ENCODE assay signal across 9 cellular contexts in the genomic region with DNA sequence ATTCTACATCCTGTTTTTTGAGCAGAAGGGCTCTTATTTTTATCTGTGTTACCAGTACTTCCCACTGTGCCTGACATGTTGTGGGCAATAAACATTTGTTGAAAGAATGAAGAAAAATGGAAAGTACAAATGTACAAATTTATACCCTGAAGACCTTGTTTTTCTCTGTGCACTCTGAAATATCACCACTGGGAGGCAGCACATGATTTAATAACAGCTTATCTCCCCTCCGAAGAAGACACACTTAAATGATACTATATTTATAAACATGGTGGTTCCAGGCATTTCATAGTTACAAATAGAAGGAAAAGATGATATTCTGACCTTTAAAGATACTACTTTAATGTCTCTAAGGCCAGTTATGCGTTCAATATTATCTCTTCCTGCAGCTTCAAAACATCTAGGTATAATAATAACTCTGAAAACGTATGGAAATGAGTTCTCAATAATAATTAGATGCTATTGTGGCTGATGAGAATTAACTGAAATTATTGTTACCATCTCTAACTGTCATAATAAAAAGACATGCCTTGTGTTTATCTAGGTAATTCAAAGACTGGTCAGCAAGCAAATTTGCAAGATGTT. TPM values are rescaled to one million over a fixed set of nuclear protein-coding genes. Genes with fewer than 3 reads are reported as not detected.
DNase-seq lines count a peak whose midpoint lies in the region; ATAC-seq and TF ChIP-seq lines count a peak whose summit lies in the region.
"Had no signal": no experiment of that assay in that cellular context is flagged by ENCODE, and none has a peak within 500 bp of the region (broad histone marks: within the 10 kb centered on the region; RNA-seq: fewer than 3 reads in every experiment).

No MANE protein-coding gene starts in this region.

- no peaks in the 10 kb centered on the region for H3F3A ChIP-seq in neural cell (ENCODE audit: insufficient read depth, low read length, poor library complexity, severe bottlenecking)

- H3K9me3 ChIP-seq in neural cell (ENCODE audit: low read length) = peaks cover 4% of the 10 kb centered on the region

- no peak for TF ChIP-seq EP300 in neural cell (conservative IDR thresholded peaks at IDR 0.05; ENCODE audit: poor library complexity, severe bottlenecking)

- H3K36me3 ChIP-seq in neural cell (ENCODE audit: insufficient read depth, low read length) = no peaks in the 10 kb centered on the region

- no peaks in the 10 kb centered on the region for H4K20me1 ChIP-seq in neural cell (ENCODE audit: insufficient read depth)

- ATAC-seq in HG03108 (IDR thresholded peaks at IDR 0.05; ENCODE audit: unreplicated experiment) (peak; percentile 42), HG03025 (IDR thresholded peaks at IDR 0.05; ENCODE audit: low FRiP score, unreplicated experiment) (no peak)

- H3K4me2 ChIP-seq in neural cell (ENCODE audit: low read length) = no peak overlapping the region

- no peak overlapping the region for H2AFZ ChIP-seq in neural cell (ENCODE audit: low read depth, low read length)

- no peak overlapping the region for H3K9ac ChIP-seq in neural cell (ENCODE audit: low read length)

- H3K27ac ChIP-seq in 22Rv1 = no peak overlapping the region
- no peak overlapping the region for H3K27ac ChIP-seq in neural cell (ENCODE audit: low read length)

- TF ChIP-seq RAD21 in neural cell (conservative IDR thresholded peaks at IDR 0.05) = peak; percentile 78

- TF ChIP-seq CTCF in 22Rv1 (IDR thresholded peaks at IDR 0.05) (peak; percentile 79), GM12864 (IDR thresholded peaks at IDR 0.05; ENCODE audit: low read depth, low read length, missing control alignments) (peak; percentile 52), neural cell (IDR thresholded peaks at IDR 0.05; ENCODE audit: poor library complexity, severe bottlenecking) (peak; percentile 80)

- peak; percentile 19 for DNase-seq in GM12864 (ENCODE audit: low read depth)
- DNase-seq in NCI-H345 treated with DMSO at 0.1 percent for 48 hours (lab: John Stamatoyannopoulos, UW; ENCODE audit: unreplicated experiment) = peak; percentile 36
- DNase-seq in activated CD4-positive, alpha-beta T cell treated with anti-CD3 and anti-CD28 coated beads, Interleukin-2, amount 50 U/mL, for 4 hours = peak; percentile 45 to 54
- peak; percentile 79 to 85 for DNase-seq in erythroblast (lab: John Stamatoyannopoulos, UW)
- DNase-seq: left cardiac atrium had no signal

- TF ChIP-seq POLR2A in erythroblast (IDR thresholded peaks at IDR 0.05; ENCODE audit: low read length) = no peak

- no peaks in the 10 kb centered on the region for H3K9me2 ChIP-seq in neural cell (ENCODE audit: insufficient read depth, low read length)

- no peak overlapping the region for H3K4me3 ChIP-seq in GM12864 (ENCODE audit: low read depth, low read length)
- no peak overlapping the region for H3K4me3 ChIP-seq in neural cell (ENCODE audit: low read length)

- no peaks in the 10 kb centered on the region for H3K27me3 ChIP-seq in neural cell (ENCODE audit: insufficient read depth, low read depth, low read length)

- no peaks in the 10 kb centered on the region for H3K79me2 ChIP-seq in neural cell (replicated peaks; ENCODE audit: insufficient read depth, low read length)

TF ChIP-seq in neural cell, 6 proteins besides CTCF, POLR2A, EP300 and RAD21:
- TF ChIP-seq EZH2 (IDR thresholded peaks at IDR 0.05; ENCODE audit: borderline replicate concordance, insufficient read depth, low read length, poor library complexity, severe bottlenecking) = no peak
- TF ChIP-seq SMC3 (conservative IDR thresholded peaks at IDR 0.05; ENCODE audit: poor library complexity) = peak; percentile 78

RNA-seq across cellular contexts. Expression of gene DYNLT5, which starts 12.8 kb away (rescaled TPM):
- not detected in 2 replicates for polyA plus RNA-seq in neural cell
- not detected in 2 replicates for polyA minus RNA-seq in neural cell

RNA-seq across cellular contexts. Expression of gene INSL5, which starts 36.0 kb away (rescaled TPM):
- polyA plus RNA-seq in neural cell = not detected in 2 replicates
- polyA minus RNA-seq in neural cell = not detected in 2 replicates

Comparison
In these comparisons a context has a peak if more than half of its experiments do, and no peak if none do; other contexts are left out.
1. DNase-seq: peak in every context shown above with its lines; median percentile 82 in erythroblast; 50 in activated CD4-positive, alpha-beta T cell treated with anti-CD3 and anti-CD28 coated beads, Interleukin-2, amount 50 U/mL, for 4 hours; 36 in NCI-H345 treated with DMSO at 0.1 percent for 48 hours; 19 in GM12864.